In the genomic region with DNA sequence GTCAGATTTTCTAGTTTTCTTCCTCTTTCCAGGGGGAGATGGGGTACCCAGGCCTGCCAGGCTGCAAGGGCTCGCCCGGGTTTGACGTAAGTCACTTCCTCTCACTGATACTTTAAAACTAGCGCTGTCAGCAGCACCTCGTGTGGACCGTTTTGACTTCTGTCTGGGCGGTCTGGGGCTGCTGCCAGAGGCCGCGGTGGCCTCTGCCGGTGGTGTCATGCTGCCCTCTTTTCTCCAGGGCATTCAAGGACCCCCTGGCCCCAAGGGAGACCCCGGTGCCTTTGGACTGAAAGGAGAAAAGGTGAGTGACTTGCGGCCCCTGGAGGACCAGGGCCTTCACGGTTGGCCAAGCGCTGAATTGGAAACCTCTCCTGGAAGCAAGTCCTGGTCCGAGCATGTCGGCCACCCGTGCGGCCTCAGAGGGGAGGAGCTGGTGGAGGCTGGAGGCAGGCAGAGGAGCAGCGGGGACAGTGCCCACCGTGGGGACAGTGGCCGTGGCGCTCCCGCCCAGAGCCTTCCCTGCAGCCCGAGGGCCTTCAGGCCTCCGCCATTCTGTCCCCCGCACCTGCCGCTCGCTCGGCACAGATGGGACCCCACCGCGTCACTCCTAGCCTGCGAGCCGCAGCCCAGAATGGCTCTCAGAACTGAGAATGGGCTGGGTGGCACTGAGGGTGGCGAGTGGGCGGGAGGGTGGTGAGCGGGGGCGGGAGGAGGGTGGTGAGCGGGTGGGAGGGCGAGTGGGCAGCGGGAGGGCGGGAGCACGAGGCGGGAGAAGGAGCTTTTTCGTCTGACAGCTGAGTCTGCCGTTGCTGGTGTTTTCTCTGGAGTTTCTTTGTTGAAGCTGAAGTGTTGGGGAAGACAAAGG, we compare ENCODE assay signal across 14 cellular contexts. TPM values are rescaled to one million over a fixed set of nuclear protein-coding genes. Genes with fewer than 3 reads are reported as not detected.
DNase-seq lines count a peak whose midpoint lies in the region; ATAC-seq and TF ChIP-seq lines count a peak whose summit lies in the region.
"Had no signal": no experiment of that assay in that cellular context is flagged by ENCODE, and none has a peak within 500 bp of the region (broad histone marks: within the 10 kb centered on the region; RNA-seq: fewer than 3 reads in every experiment).

No MANE protein-coding gene starts in this region.

- intact Hi-C loops in mucosa of descending colon (cut with DNase I, micrococcal nuclease), result no loop called here

- no peaks in the 10 kb centered on the region for H3K36me3 Mint-ChIP-seq in activated naive CD8-positive, alpha-beta T cell treated with anti-CD3 and anti-CD28 coated beads, Interleukin-2, amount 10 ng/mL, durations not matched to agents 7 days and 5 days
- no peaks in the 10 kb centered on the region for H3K36me3 Mint-ChIP-seq in activated naive CD8-positive, alpha-beta T cell treated with anti-CD3 and anti-CD28 coated beads, Interleukin-2, amount 50 U/mL, for 24 hours (ENCODE audit: low read depth)
- H3K36me3 Mint-ChIP-seq: activated naive CD4-positive, alpha-beta T cell treated with anti-CD3 and anti-CD28 coated beads, Interleukin-2, amount 50 U/mL, for 72 hours had no signal

- peak overlapping the region in 1 of 2 donors; percentile 94 for H3K27ac ChIP-seq in coronary artery
- H3K27ac ChIP-seq: neutrophil, SK-N-MC had no signal

- no peak overlapping the region for H3K27ac Mint-ChIP-seq in activated naive CD8-positive, alpha-beta T cell treated with anti-CD3 and anti-CD28 coated beads, Interleukin-2, amount 10 ng/mL, durations not matched to agents 7 days and 5 days
- no peak overlapping the region for H3K27ac Mint-ChIP-seq in activated naive CD8-positive, alpha-beta T cell treated with anti-CD3 and anti-CD28 coated beads, Interleukin-2, amount 50 U/mL, for 24 hours

- H3K9me3 ChIP-seq in mucosa of descending colon, result no peaks in the 10 kb centered on the region
- H3K9me3 ChIP-seq: neutrophil had no signal

- no peak overlapping the region for H3K4me3 Mint-ChIP-seq in activated naive CD8-positive, alpha-beta T cell treated with anti-CD3 and anti-CD28 coated beads, Interleukin-2, amount 10 ng/mL, durations not matched to agents 7 days and 5 days
- no peak overlapping the region for H3K4me3 Mint-ChIP-seq in activated naive CD8-positive, alpha-beta T cell treated with anti-CD3 and anti-CD28 coated beads, Interleukin-2, amount 50 U/mL, for 24 hours

- TF ChIP-seq CTCF in coronary artery (IDR thresholded peaks at IDR 0.05) (no peak), mucosa of descending colon (IDR thresholded peaks at IDR 0.05) (no peak)

- DNase-seq in activated naive CD8-positive, alpha-beta T cell treated with anti-CD3 and anti-CD28 coated beads, Interleukin-2, amount 10 ng/mL, durations not matched to agents 7 days and 5 days, result peak; percentile 20
- no peak for DNase-seq in activated naive CD8-positive, alpha-beta T cell treated with anti-CD3 and anti-CD28 coated beads, Interleukin-2, amount 50 U/mL, for 24 hours
- peak; percentile 72 for DNase-seq in coronary artery (ENCODE audit: low spot score)
- peak in 2 of 3 donors; percentile 13 to 37 for DNase-seq in mucosa of descending colon
- DNase-seq in ureter (ENCODE audit: low spot score), result peak; percentile 43
- DNase-seq in AG08395 (ENCODE audit: low spot score), result no peak
- DNase-seq: KBM-7, NCI-H187 treated with DMSO at 0.1 percent for 48 hours, NCI-H774 had no signal

- H3K9me3 Mint-ChIP-seq in activated naive CD8-positive, alpha-beta T cell treated with anti-CD3 and anti-CD28 coated beads, Interleukin-2, amount 10 ng/mL, durations not matched to agents 7 days and 5 days, result no peaks in the 10 kb centered on the region
- no peaks in the 10 kb centered on the region for H3K9me3 Mint-ChIP-seq in activated naive CD8-positive, alpha-beta T cell treated with anti-CD3 and anti-CD28 coated beads, Interleukin-2, amount 50 U/mL, for 24 hours
- H3K9me3 Mint-ChIP-seq: activated naive CD4-positive, alpha-beta T cell treated with anti-CD3 and anti-CD28 coated beads, Interleukin-2, amount 50 U/mL, for 72 hours had no signal

- no peak for ATAC-seq in activated naive CD8-positive, alpha-beta T cell treated with anti-CD3 and anti-CD28 coated beads, Interleukin-2, amount 10 ng/mL, durations not matched to agents 7 days and 5 days (ENCODE audit: low read depth)
- ATAC-seq in activated naive CD8-positive, alpha-beta T cell treated with anti-CD3 and anti-CD28 coated beads, Interleukin-2, amount 50 U/mL, for 24 hours, result no peak
- ATAC-seq in mucosa of descending colon (no peak), GM18502 (IDR thresholded peaks at IDR 0.05; ENCODE audit: poor library complexity, unreplicated experiment) (no peak), HG02678 (IDR thresholded peaks at IDR 0.05; ENCODE audit: unreplicated experiment) (no peak)
- ATAC-seq: activated naive CD4-positive, alpha-beta T cell treated with anti-CD3 and anti-CD28 coated beads, Interleukin-2, amount 50 U/mL, for 72 hours had no signal

- no peak overlapping the region for H3K4me3 ChIP-seq in coronary artery
- H3K4me3 ChIP-seq in mucosa of descending colon, result no peak overlapping the region
- H3K4me3 ChIP-seq: SK-N-MC had no signal

- POLR2A ChIA-PET in activated naive CD8-positive, alpha-beta T cell treated with anti-CD3 and anti-CD28 coated beads, Interleukin-2, amount 10 ng/mL, durations not matched to agents 7 days and 5 days (lab: Charles Lee), result no interaction called here

- H3K4me1 Mint-ChIP-seq in activated naive CD8-positive, alpha-beta T cell treated with anti-CD3 and anti-CD28 coated beads, Interleukin-2, amount 10 ng/mL, durations not matched to agents 7 days and 5 days, result no peaks in the 10 kb centered on the region
- no peaks in the 10 kb centered on the region for H3K4me1 Mint-ChIP-seq in activated naive CD8-positive, alpha-beta T cell treated with anti-CD3 and anti-CD28 coated beads, Interleukin-2, amount 50 U/mL, for 24 hours

- H3K27me3 Mint-ChIP-seq in activated naive CD8-positive, alpha-beta T cell treated with anti-CD3 and anti-CD28 coated beads, Interleukin-2, amount 10 ng/mL, durations not matched to agents 7 days and 5 days, result no peaks in the 10 kb centered on the region
- no peaks in the 10 kb centered on the region for H3K27me3 Mint-ChIP-seq in activated naive CD8-positive, alpha-beta T cell treated with anti-CD3 and anti-CD28 coated beads, Interleukin-2, amount 50 U/mL, for 24 hours

- no peaks in the 10 kb centered on the region for H3K4me1 ChIP-seq in mucosa of descending colon (ENCODE audit: low read depth)

- H3K36me3 ChIP-seq in mucosa of descending colon (ENCODE audit: low read depth), result no peaks in the 10 kb centered on the region
- H3K36me3 ChIP-seq: neutrophil had no signal

RNA-seq across cellular contexts. Expression of gene COL6A1, which starts 9.4 kb away (rescaled TPM):
- total RNA-seq in activated naive CD8-positive, alpha-beta T cell treated with anti-CD3 and anti-CD28 coated beads, Interleukin-2, amount 10 ng/mL, durations not matched to agents 7 days and 5 days, result 1 to 10 TPM; 3.5 to 3.8 TPM
- 100 to 1,000 TPM in 2 of 3 donors, 10 to 100 TPM in 1; 45.0 to 663 (median 114) TPM for total RNA-seq in mucosa of descending colon
- 289 TPM for total RNA-seq in ureter

Comparison
In these comparisons a context has a peak if more than half of its experiments do, and no peak if none do; other contexts are left out.
1. DNase-seq: peak in activated naive CD8-positive, alpha-beta T cell treated with anti-CD3 and anti-CD28 coated beads, Interleukin-2, amount 10 ng/mL, durations not matched to agents 7 days and 5 days (single experiment), coronary artery (single experiment), mucosa of descending colon (2 of 3) and ureter (single experiment); none in activated naive CD8-positive, alpha-beta T cell treated with anti-CD3 and anti-CD28 coated beads, Interleukin-2, amount 50 U/mL, for 24 hours (single experiment) and AG08395 (single experiment).
2. RNA of gene COL6A1, which starts 9.4 kb away (total RNA-seq): 289 TPM in ureter (single experiment) and 45.0 to 663 TPM in mucosa of descending colon; 3.5 to 3.8 TPM in activated naive CD8-positive, alpha-beta T cell treated with anti-CD3 and anti-CD28 coated beads, Interleukin-2, amount 10 ng/mL, durations not matched to agents 7 days and 5 days; every median in the first group is over 4 times any median in the second.